16 cellular contexts compared by ENCODE assay signal in the genomic region with DNA sequence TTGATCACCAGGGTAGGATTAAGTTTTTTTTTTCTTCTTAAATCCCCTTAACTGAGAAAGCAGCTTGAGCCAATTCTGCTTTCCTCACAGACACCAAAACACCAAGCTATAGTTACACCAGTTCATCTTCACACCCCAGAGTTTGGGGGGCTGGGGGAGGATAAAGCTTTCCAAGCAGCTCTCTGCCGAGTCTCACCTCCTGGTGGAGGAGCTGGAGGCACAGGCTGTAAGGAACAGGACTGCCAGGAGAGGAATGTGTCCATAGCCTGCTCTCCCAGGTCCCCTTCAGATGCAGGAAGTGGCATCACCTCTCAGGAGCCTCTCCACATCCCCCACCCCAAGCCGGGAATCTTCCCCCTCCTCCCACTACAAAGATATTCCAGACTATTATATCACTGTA.
"Had no signal": no experiment of that assay in that cellular context is flagged by ENCODE, and none has a peak within 500 bp of the region (broad histone marks: within the 10 kb centered on the region; RNA-seq: fewer than 3 reads in every experiment).

No MANE protein-coding gene starts in this region.

- H3K27me3 ChIP-seq: cardiac muscle cell, dorsolateral prefrontal cortex, ovary, suprapubic skin had no signal

- H3K36me3 ChIP-seq: cardiac muscle cell, ovary, suprapubic skin had no signal

- H3K4me3 ChIP-seq: cardiac muscle cell, dorsolateral prefrontal cortex, ovary, SK-N-MC, suprapubic skin had no signal

- DNase-seq: activated CD4-positive, alpha-beta memory T cell treated with anti-CD3 and anti-CD28 coated beads, Interleukin-2, amount 10 ng/mL, durations not matched to agents 7 days and 5 days; activated CD8-positive, alpha-beta memory T cell treated with anti-CD3 and anti-CD28 coated beads, Interleukin-2, amount 50 U/mL, for 4 hours; activated naive CD4-positive, alpha-beta T cell; hypothalamus; kidney glomerular epithelial cell; left ventricle myocardium superior; ovary; trophoblast cell had no signal

- H3K4me3 Mint-ChIP-seq: activated CD4-positive, alpha-beta memory T cell treated with anti-CD3 and anti-CD28 coated beads, Interleukin-2, amount 10 ng/mL, durations not matched to agents 7 days and 5 days; memory B cell; neural crest cell; stimulated activated naive CD8-positive, alpha-beta T cell treated with anti-CD3 and anti-CD28 coated beads, Interleukin-15, Interleukin-2, amounts not matched to agents 100 ng/mL and 50 ng/mL, for 24 hours had no signal

- ATAC-seq: left ventricle myocardium superior, sciatic nerve had no signal

- H3K9me3 Mint-ChIP-seq: activated CD4-positive, alpha-beta memory T cell treated with anti-CD3 and anti-CD28 coated beads, Interleukin-2, amount 10 ng/mL, durations not matched to agents 7 days and 5 days; memory B cell; neural crest cell; stimulated activated naive CD8-positive, alpha-beta T cell treated with anti-CD3 and anti-CD28 coated beads, Interleukin-15, Interleukin-2, amounts not matched to agents 100 ng/mL and 50 ng/mL, for 24 hours had no signal

- H3K27me3 Mint-ChIP-seq: activated CD4-positive, alpha-beta memory T cell treated with anti-CD3 and anti-CD28 coated beads, Interleukin-2, amount 10 ng/mL, durations not matched to agents 7 days and 5 days; memory B cell; stimulated activated naive CD8-positive, alpha-beta T cell treated with anti-CD3 and anti-CD28 coated beads, Interleukin-15, Interleukin-2, amounts not matched to agents 100 ng/mL and 50 ng/mL, for 24 hours had no signal

- H3K27ac ChIP-seq: cardiac muscle cell, ovary, SK-N-MC, suprapubic skin had no signal

- H3K27ac Mint-ChIP-seq: activated CD4-positive, alpha-beta memory T cell treated with anti-CD3 and anti-CD28 coated beads, Interleukin-2, amount 10 ng/mL, durations not matched to agents 7 days and 5 days; memory B cell; stimulated activated naive CD8-positive, alpha-beta T cell treated with anti-CD3 and anti-CD28 coated beads, Interleukin-15, Interleukin-2, amounts not matched to agents 100 ng/mL and 50 ng/mL, for 24 hours had no signal

- H3K9me3 ChIP-seq: ovary, suprapubic skin had no signal
